Comparison of ENCODE assay signal across 9 cellular contexts in the genomic region with DNA sequence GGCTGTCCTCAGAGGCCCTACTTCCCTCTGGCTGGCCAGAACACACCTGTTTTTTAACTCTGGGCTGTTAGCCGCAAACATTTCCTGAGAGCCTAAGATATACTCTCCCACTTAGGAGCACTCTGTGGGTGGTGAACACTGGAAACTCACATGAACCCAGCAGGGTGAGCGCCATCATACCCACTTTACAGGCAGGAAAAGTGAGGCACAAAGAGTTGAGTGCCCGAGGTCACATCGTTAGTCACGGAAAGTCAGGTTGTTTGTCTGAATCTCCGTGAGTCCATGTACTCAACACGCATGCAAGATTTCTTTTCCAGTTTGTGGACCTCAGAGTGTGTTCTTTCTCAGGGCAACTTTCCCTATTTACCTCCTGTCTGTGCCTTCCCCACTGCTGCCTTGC. TPM values are rescaled to one million over a fixed set of nuclear protein-coding genes. Genes with fewer than 3 reads are reported as not detected.
DNase-seq lines count a peak whose midpoint lies in the region; ATAC-seq, FAIRE-seq and TF ChIP-seq lines count a peak whose summit lies in the region.
"Had no signal": no experiment of that assay in that cellular context is flagged by ENCODE, and none has a peak within 500 bp of the region (broad histone marks: within the 10 kb centered on the region; RNA-seq: fewer than 3 reads in every experiment).

No MANE protein-coding gene starts in this region.

- H3K9me3 Mint-ChIP-seq in astrocyte (ENCODE audit: unreplicated experiment): no peaks in the 10 kb centered on the region
- H3K9me3 Mint-ChIP-seq in naive thymus-derived CD8-positive, alpha-beta T cell: no peaks in the 10 kb centered on the region

- H2BK5ac ChIP-seq in trophoblast cell (ENCODE audit: low read depth, low read length, poor library complexity): no peak overlapping the region

- no peak for TF ChIP-seq CTCF in AG04449 (IDR thresholded peaks at IDR 0.05; ENCODE audit: insufficient read depth, low read length, missing control alignments)
- TF ChIP-seq CTCF in HFF-Myc (IDR thresholded peaks at IDR 0.05; ENCODE audit: low read depth, low read length, missing control alignments): no peak
- no peak for TF ChIP-seq CTCF in astrocyte (IDR thresholded peaks at IDR 0.05; ENCODE audit: insufficient read depth, low read depth, low read length)

- POLR2A ChIA-PET in AG04449 (lab: Yijun Ruan, JAX): no interaction called here
- POLR2A ChIA-PET in naive thymus-derived CD8-positive, alpha-beta T cell (lab: Charles Lee): interaction anchor here (0.5 to 3.3 kb wide), 9 partner anchors 7 to 272 kb away, joined by 3 to 21 read pairs (median 7); no protein-coding TSS in a partner anchor

- DNase-seq in AG04449 (ENCODE audit: low read depth, low spot score) (no peak), HFF-Myc (ENCODE audit: extremely low read depth, low read depth) (no peak), astrocyte (ENCODE audit: low read depth) (no peak), NCI-H2029 treated with DMSO at 0.1 percent for 48 hours (lab: John Stamatoyannopoulos, UW) (no peak), GM19238 (ENCODE audit: insufficient read length, low spot score) (no peak), NCI-H2196 (lab: John Stamatoyannopoulos, UW; ENCODE audit: unreplicated experiment) (no peak), trophoblast cell (no peak)
- no peak for DNase-seq in naive thymus-derived CD8-positive, alpha-beta T cell

- H3K4ac ChIP-seq in trophoblast cell (ENCODE audit: low read depth, low read length): no peak overlapping the region

- no peak overlapping the region for H3K14ac ChIP-seq in trophoblast cell (ENCODE audit: low read length)

- H3K27me3 ChIP-seq in astrocyte (ENCODE audit: insufficient read depth, low read length) (no peaks in the 10 kb centered on the region), trophoblast cell (ENCODE audit: insufficient read depth, low read length) (no peaks in the 10 kb centered on the region)

- H2AK5ac ChIP-seq in trophoblast cell (ENCODE audit: low read length): no peak overlapping the region

- no peak for FAIRE-seq in astrocyte (lab: Jason Lieb, UNC)
- FAIRE-seq: bronchial epithelial cell had no signal

- no peak overlapping the region for H4K8ac ChIP-seq in trophoblast cell (ENCODE audit: low read depth, low read length)

- H3K4me1 ChIP-seq in astrocyte (ENCODE audit: insufficient read depth, low read length) (peaks cover 9% of the 10 kb centered on the region), trophoblast cell (ENCODE audit: control insufficient read depth in 1 of 2, insufficient read depth in 2 of 2, low read length in 2 of 2) (peaks cover 4 to 10% of the 10 kb centered on the region in 2 experiments)

- no peak overlapping the region for H2AFZ ChIP-seq in astrocyte (ENCODE audit: low read depth, low read length)
- no peak overlapping the region for H2AFZ ChIP-seq in trophoblast cell (ENCODE audit: insufficient read depth, low read length, poor library complexity)

- H3K27me3 Mint-ChIP-seq in astrocyte (ENCODE audit: low read depth, unreplicated experiment): no peaks in the 10 kb centered on the region
- H3K27me3 Mint-ChIP-seq in naive thymus-derived CD8-positive, alpha-beta T cell: no peaks in the 10 kb centered on the region

- CTCF ChIA-PET in AG04449 (lab: Yijun Ruan, JAX): interaction anchor here (1.0 to 15.1 kb wide), 6 partner anchors 9 to 167 kb away, joined by 3 to 539 read pairs (median 11); partner anchors contain the start of genes CUTA and UQCC2

- no peak overlapping the region for H2BK12ac ChIP-seq in trophoblast cell (ENCODE audit: low read length)

- H3K36me3 ChIP-seq in astrocyte (ENCODE audit: insufficient read depth, low read length): peaks cover 22% of the 10 kb centered on the region
- peaks cover 36 to 39% of the 10 kb centered on the region in 2 experiments for H3K36me3 ChIP-seq in trophoblast cell (ENCODE audit: control insufficient read depth in 1 of 2, insufficient read depth in 2 of 2, low read length in 2 of 2)

- H2BK120ac ChIP-seq in trophoblast cell (ENCODE audit: insufficient read depth, low read length, poor library complexity): no peak overlapping the region

- peak overlapping the region; percentile 97 for H3K9ac ChIP-seq in astrocyte (ENCODE audit: low read length)
- no peak overlapping the region for H3K9ac ChIP-seq in trophoblast cell (ENCODE audit: low read length)

- no peak overlapping the region for H3K27ac Mint-ChIP-seq in astrocyte (ENCODE audit: unreplicated experiment)
- peak overlapping the region; percentile 94 to 99 (median 98) for H3K27ac Mint-ChIP-seq in naive thymus-derived CD8-positive, alpha-beta T cell

- no peak overlapping the region for H3K23ac ChIP-seq in trophoblast cell (ENCODE audit: low read length)

- peaks cover 7% of the 10 kb centered on the region for H3K79me1 ChIP-seq in trophoblast cell (ENCODE audit: low read length)

- H3K27ac ChIP-seq in astrocyte (ENCODE audit: low read depth, low read length) (no peak overlapping the region), trophoblast cell (ENCODE audit: low read depth, low read length) (no peak overlapping the region)

- peaks cover 10% of the 10 kb centered on the region for H3K36me3 Mint-ChIP-seq in astrocyte (ENCODE audit: low read depth, unreplicated experiment)
- H3K36me3 Mint-ChIP-seq in naive thymus-derived CD8-positive, alpha-beta T cell: peaks cover 0 to 42% (median 2%) of the 10 kb centered on the region in 3 donors

- no peak for ATAC-seq in naive thymus-derived CD8-positive, alpha-beta T cell

- peaks cover 36% of the 10 kb centered on the region for H3K79me2 ChIP-seq in astrocyte (ENCODE audit: insufficient read depth, low read length)
- H3K79me2 ChIP-seq in trophoblast cell (ENCODE audit: control insufficient read depth, insufficient read depth, low read length, poor library complexity): peaks cover 9% of the 10 kb centered on the region

- no peak overlapping the region for H4K91ac ChIP-seq in trophoblast cell (ENCODE audit: low read depth, low read length)

- no peaks in the 10 kb centered on the region for H3K9me3 ChIP-seq in astrocyte (ENCODE audit: insufficient read depth, low read depth, low read length)
- peaks cover 4% of the 10 kb centered on the region for H3K9me3 ChIP-seq in trophoblast cell (ENCODE audit: insufficient read depth, low read depth, low read length)

- peaks cover 11% of the 10 kb centered on the region for H3K4me1 Mint-ChIP-seq in astrocyte (ENCODE audit: low read depth, unreplicated experiment)
- H3K4me1 Mint-ChIP-seq in naive thymus-derived CD8-positive, alpha-beta T cell: peaks cover 11 to 35% (median 31%) of the 10 kb centered on the region in 4 donors

- peak overlapping the region; percentile 84 for H3K4me3 ChIP-seq in AG04449 (ENCODE audit: low read depth, low read length)
- H3K4me3 ChIP-seq in HFF-Myc (replicated peaks; ENCODE audit: low read depth, low read length): peak overlapping the region; percentile 95; the same call in 1 of the 2 replicates
- no peak overlapping the region for H3K4me3 ChIP-seq in astrocyte (ENCODE audit: insufficient read depth, low read depth, low read length)
- no peak overlapping the region for H3K4me3 ChIP-seq in trophoblast cell (ENCODE audit: low read depth, low read length)

- no peak overlapping the region for H3K18ac ChIP-seq in trophoblast cell (ENCODE audit: low read length)

- no CpG with 5 or more reads among the region's 7 CpGs for WGBS in trophoblast cell (ENCODE audit: extremely low coverage, insufficient coverage, insufficient read length)

- peak overlapping the region; percentile 93 for H3K4me3 Mint-ChIP-seq in astrocyte (ENCODE audit: unreplicated experiment)
- H3K4me3 Mint-ChIP-seq in naive thymus-derived CD8-positive, alpha-beta T cell: peak overlapping the region; percentile 90 to 97 (median 94)

- peak overlapping the region; percentile 88 for H3K4me2 ChIP-seq in astrocyte (ENCODE audit: low read length)
- H3K4me2 ChIP-seq in trophoblast cell (ENCODE audit: low read length): no peak overlapping the region

- H4K20me1 ChIP-seq in astrocyte (ENCODE audit: insufficient read depth, low read length): peaks cover 31% of the 10 kb centered on the region

- H4K12ac ChIP-seq in trophoblast cell (ENCODE audit: low read depth, low read length): no peak overlapping the region

RNA-seq across cellular contexts. Expression of gene BAK1, which starts 1.9 kb away (rescaled TPM):
- total RNA-seq in astrocyte: 49.4 and 54.8 TPM in 2 replicates
- 10 to 100 TPM; 16.3 to 16.5 TPM for total RNA-seq in naive thymus-derived CD8-positive, alpha-beta T cell
- 10 to 100 TPM; 11.8 to 20.9 (median 13.2) TPM for polyA plus RNA-seq in naive thymus-derived CD8-positive, alpha-beta T cell
- polyA plus RNA-seq in trophoblast cell (2013): 10.7 TPM in 2 replicates

RNA-seq across cellular contexts. Expression of gene ITPR3, which starts 43.0 kb away (rescaled TPM):
- total RNA-seq in astrocyte: 17.7 and 21.3 TPM in 2 replicates
- 10 to 100 TPM; 44.3 to 46.2 TPM for total RNA-seq in naive thymus-derived CD8-positive, alpha-beta T cell
- polyA plus RNA-seq in naive thymus-derived CD8-positive, alpha-beta T cell: 1 to 10 TPM in 2 of 3 donors, under 1 TPM in 1; 0.98 to 4.9 (median 2.4) TPM
- polyA plus RNA-seq in trophoblast cell (2013): 4.9 and 5.1 TPM in 2 replicates

Comparison
In these comparisons a context has a peak if more than half of its experiments do, and no peak if none do; other contexts are left out.
1. H3K4me3 ChIP-seq: peak in AG04449 (single experiment) and HFF-Myc (single experiment); none in astrocyte (single experiment) and trophoblast cell (single experiment).